1 cellular context compared by ENCODE assay signal in genomic region chr2:170712653-170713279, GRCh38.
TF ChIP-seq lines count a peak whose summit lies in the region.

No MANE protein-coding gene starts in this region.

TF ChIP-seq in HepG2, 621 proteins besides CTCF, POLR2A, EP300 and RAD21 (continued from another document and continues in another):
- TF ChIP-seq, protein P1, sequence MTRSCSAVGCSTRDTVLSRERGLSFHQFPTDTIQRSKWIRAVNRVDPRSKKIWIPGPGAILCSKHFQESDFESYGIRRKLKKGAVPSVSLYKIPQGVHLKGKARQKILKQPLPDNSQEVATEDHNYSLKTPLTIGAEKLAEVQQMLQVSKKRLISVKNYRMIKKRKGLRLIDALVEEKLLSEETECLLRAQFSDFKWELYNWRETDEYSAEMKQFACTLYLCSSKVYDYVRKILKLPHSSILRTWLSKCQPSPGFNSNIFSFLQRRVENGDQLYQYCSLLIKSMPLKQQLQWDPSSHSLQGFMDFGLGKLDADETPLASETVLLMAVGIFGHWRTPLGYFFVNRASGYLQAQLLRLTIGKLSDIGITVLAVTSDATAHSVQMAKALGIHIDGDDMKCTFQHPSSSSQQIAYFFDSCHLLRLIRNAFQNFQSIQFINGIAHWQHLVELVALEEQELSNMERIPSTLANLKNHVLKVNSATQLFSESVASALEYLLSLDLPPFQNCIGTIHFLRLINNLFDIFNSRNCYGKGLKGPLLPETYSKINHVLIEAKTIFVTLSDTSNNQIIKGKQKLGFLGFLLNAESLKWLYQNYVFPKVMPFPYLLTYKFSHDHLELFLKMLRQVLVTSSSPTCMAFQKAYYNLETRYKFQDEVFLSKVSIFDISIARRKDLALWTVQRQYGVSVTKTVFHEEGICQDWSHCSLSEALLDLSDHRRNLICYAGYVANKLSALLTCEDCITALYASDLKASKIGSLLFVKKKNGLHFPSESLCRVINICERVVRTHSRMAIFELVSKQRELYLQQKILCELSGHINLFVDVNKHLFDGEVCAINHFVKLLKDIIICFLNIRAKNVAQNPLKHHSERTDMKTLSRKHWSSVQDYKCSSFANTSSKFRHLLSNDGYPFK (CRISPR knock-in tag; IDR thresholded peaks at IDR 0.05; ENCODE audit: borderline replicate concordance), result no peak
- no peak for TF ChIP-seq ZNF678 (CRISPR knock-in tag; IDR thresholded peaks at IDR 0.05)
- TF ChIP-seq EED (CRISPR knock-in tag; IDR thresholded peaks at IDR 0.05), result no peak
- TF ChIP-seq CEBPB (IDR thresholded peaks at IDR 0.05; ENCODE audit: borderline replicate concordance, low read depth, low read length), result no peak
- no peak for TF ChIP-seq PCBP1 (IDR thresholded peaks at IDR 0.05; ENCODE audit: borderline replicate concordance, low read depth, low read length)
- no peak for TF ChIP-seq ZFP90 (CRISPR knock-in tag; IDR thresholded peaks at IDR 0.05; ENCODE audit: borderline replicate concordance)
- TF ChIP-seq ZNF567 (CRISPR knock-in tag; IDR thresholded peaks at IDR 0.05; ENCODE audit: borderline replicate concordance), result no peak
- no peak for TF ChIP-seq SP140L (CRISPR knock-in tag; IDR thresholded peaks at IDR 0.05; ENCODE audit: borderline replicate concordance)
- TF ChIP-seq SOX13 (IDR thresholded peaks at IDR 0.05), result no peak
- TF ChIP-seq SOX13 (CRISPR knock-in tag; conservative IDR thresholded peaks at IDR 0.05 in 1 of 2, IDR thresholded peaks at IDR 0.05 in 1 of 2), result no peak
- no peak for TF ChIP-seq ZNF382 (CRISPR knock-in tag; IDR thresholded peaks at IDR 0.05; ENCODE audit: borderline replicate concordance)
- no peak for TF ChIP-seq PLRG1 (conservative IDR thresholded peaks at IDR 0.05)
- TF ChIP-seq ZSCAN20 (CRISPR knock-in tag; IDR thresholded peaks at IDR 0.05; ENCODE audit: borderline replicate concordance), result no peak
- peak; percentile 96; the same call in 1 of the 2 replicates for TF ChIP-seq SSRP1 (CRISPR knock-in tag; IDR thresholded peaks at IDR 0.05)
- TF ChIP-seq, protein P2, sequence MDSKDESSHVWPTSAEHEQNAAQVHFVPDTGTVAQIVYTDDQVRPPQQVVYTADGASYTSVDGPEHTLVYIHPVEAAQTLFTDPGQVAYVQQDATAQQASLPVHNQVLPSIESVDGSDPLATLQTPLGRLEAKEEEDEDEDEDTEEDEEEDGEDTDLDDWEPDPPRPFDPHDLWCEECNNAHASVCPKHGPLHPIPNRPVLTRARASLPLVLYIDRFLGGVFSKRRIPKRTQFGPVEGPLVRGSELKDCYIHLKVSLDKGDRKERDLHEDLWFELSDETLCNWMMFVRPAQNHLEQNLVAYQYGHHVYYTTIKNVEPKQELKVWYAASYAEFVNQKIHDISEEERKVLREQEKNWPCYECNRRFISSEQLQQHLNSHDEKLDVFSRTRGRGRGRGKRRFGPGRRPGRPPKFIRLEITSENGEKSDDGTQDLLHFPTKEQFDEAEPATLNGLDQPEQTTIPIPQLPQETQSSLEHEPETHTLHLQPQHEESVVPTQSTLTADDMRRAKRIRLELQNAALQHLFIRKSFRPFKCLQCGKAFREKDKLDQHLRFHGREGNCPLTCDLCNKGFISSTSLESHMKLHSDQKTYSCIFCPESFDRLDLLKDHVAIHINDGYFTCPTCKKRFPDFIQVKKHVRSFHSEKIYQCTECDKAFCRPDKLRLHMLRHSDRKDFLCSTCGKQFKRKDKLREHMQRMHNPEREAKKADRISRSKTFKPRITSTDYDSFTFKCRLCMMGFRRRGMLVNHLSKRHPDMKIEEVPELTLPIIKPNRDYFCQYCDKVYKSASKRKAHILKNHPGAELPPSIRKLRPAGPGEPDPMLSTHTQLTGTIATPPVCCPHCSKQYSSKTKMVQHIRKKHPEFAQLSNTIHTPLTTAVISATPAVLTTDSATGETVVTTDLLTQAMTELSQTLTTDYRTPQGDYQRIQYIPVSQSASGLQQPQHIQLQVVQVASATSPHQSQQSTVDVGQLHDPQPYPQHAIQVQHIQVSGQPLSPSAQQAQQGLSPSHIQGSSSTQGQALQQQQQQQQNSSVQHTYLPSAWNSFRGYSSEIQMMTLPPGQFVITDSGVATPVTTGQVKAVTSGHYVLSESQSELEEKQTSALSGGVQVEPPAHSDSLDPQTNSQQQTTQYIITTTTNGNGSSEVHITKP (CRISPR knock-in tag; IDR thresholded peaks at IDR 0.05; ENCODE audit: low read depth), result no peak
- TF ChIP-seq, protein P3, sequence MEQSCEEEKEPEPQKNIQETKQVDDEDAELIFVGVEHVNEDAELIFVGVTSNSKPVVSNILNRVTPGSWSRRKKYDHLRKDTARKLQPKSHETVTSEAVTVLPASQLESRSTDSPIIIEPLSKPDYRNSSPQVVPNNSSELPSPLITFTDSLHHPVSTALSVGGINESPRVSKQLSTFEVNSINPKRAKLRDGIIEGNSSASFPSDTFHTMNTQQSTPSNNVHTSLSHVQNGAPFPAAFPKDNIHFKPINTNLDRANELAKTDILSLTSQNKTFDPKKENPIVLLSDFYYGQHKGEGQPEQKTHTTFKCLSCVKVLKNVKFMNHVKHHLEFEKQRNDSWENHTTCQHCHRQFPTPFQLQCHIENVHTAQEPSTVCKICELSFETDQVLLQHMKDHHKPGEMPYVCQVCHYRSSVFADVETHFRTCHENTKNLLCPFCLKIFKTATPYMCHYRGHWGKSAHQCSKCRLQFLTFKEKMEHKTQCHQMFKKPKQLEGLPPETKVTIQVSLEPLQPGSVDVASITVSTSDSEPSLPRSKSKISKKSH (CRISPR knock-in tag; IDR thresholded peaks at IDR 0.05; ENCODE audit: borderline replicate concordance), result no peak
- TF ChIP-seq ZBTB37 (CRISPR knock-in tag; IDR thresholded peaks at IDR 0.05), result no peak
- TF ChIP-seq IRF2 (CRISPR knock-in tag; IDR thresholded peaks at IDR 0.05), result no peak
- TF ChIP-seq, protein P4, sequence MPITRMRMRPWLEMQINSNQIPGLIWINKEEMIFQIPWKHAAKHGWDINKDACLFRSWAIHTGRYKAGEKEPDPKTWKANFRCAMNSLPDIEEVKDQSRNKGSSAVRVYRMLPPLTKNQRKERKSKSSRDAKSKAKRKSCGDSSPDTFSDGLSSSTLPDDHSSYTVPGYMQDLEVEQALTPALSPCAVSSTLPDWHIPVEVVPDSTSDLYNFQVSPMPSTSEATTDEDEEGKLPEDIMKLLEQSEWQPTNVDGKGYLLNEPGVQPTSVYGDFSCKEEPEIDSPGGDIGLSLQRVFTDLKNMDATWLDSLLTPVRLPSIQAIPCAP (CRISPR knock-in tag; IDR thresholded peaks at IDR 0.05; ENCODE audit: low read depth), result no peak
- no peak; the same call in 1 of the 2 replicates for TF ChIP-seq ZNF564 (CRISPR knock-in tag; IDR thresholded peaks at IDR 0.05)
- TF ChIP-seq CBX5 (CRISPR knock-in tag; IDR thresholded peaks at IDR 0.05; ENCODE audit: borderline replicate concordance), result no peak
- TF ChIP-seq MTA3 (CRISPR knock-in tag; IDR thresholded peaks at IDR 0.05), result no peak
- TF ChIP-seq ZNF253 (CRISPR knock-in tag; IDR thresholded peaks at IDR 0.05; ENCODE audit: borderline replicate concordance), result no peak
- TF ChIP-seq TMF1 (CRISPR knock-in tag; IDR thresholded peaks at IDR 0.05; ENCODE audit: low read depth), result no peak; the same call in 1 of the 2 replicates
- 0 out of 2 replicates have a peak, but pooled peaks have one; percentile 3 for TF ChIP-seq ZNF800 (CRISPR knock-in tag; IDR thresholded peaks at IDR 0.05)
- no peak for TF ChIP-seq NCOA1 (CRISPR knock-in tag; IDR thresholded peaks at IDR 0.05)
- no peak for TF ChIP-seq ZFP36L1 (CRISPR knock-in tag; IDR thresholded peaks at IDR 0.05)
- TF ChIP-seq CBX2 (IDR thresholded peaks at IDR 0.05; ENCODE audit: low read depth, low read length), result no peak
- peak; percentile 50; the same call in 1 of the 2 replicates for TF ChIP-seq CBX2 (CRISPR knock-in tag; IDR thresholded peaks at IDR 0.05; ENCODE audit: low read depth)
- TF ChIP-seq ZNF605 (CRISPR knock-in tag; IDR thresholded peaks at IDR 0.05), result peak; percentile 41
- TF ChIP-seq CENPBD1 (CRISPR knock-in tag; IDR thresholded peaks at IDR 0.05; ENCODE audit: borderline replicate concordance, low read depth), result no peak
- TF ChIP-seq GABPA (IDR thresholded peaks at IDR 0.05; ENCODE audit: low read depth, low read length), result no peak
- no peak for TF ChIP-seq GABPA (CRISPR knock-in tag; IDR thresholded peaks at IDR 0.05; ENCODE audit: low read depth)
- TF ChIP-seq HOXD1 (CRISPR knock-in tag; IDR thresholded peaks at IDR 0.05), result no peak
- peak; percentile 22 for TF ChIP-seq POLR2G (IDR thresholded peaks at IDR 0.05; ENCODE audit: low read depth, low read length)
- peak; percentile 1; the same call in 1 of the 2 replicates for TF ChIP-seq GFI1 (CRISPR knock-in tag; IDR thresholded peaks at IDR 0.05; ENCODE audit: borderline replicate concordance)
- TF ChIP-seq ZNF136 (CRISPR knock-in tag; IDR thresholded peaks at IDR 0.05; ENCODE audit: low read depth), result no peak
- no peak for TF ChIP-seq SNAI1 (CRISPR knock-in tag; IDR thresholded peaks at IDR 0.05; ENCODE audit: borderline replicate concordance)
- TF ChIP-seq ZNF816 (CRISPR knock-in tag; IDR thresholded peaks at IDR 0.05; ENCODE audit: borderline replicate concordance), result no peak
- TF ChIP-seq, protein P5, sequence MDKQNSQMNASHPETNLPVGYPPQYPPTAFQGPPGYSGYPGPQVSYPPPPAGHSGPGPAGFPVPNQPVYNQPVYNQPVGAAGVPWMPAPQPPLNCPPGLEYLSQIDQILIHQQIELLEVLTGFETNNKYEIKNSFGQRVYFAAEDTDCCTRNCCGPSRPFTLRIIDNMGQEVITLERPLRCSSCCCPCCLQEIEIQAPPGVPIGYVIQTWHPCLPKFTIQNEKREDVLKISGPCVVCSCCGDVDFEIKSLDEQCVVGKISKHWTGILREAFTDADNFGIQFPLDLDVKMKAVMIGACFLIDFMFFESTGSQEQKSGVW (CRISPR knock-in tag; IDR thresholded peaks at IDR 0.05; ENCODE audit: borderline replicate concordance), result no peak
- TF ChIP-seq, protein P6, sequence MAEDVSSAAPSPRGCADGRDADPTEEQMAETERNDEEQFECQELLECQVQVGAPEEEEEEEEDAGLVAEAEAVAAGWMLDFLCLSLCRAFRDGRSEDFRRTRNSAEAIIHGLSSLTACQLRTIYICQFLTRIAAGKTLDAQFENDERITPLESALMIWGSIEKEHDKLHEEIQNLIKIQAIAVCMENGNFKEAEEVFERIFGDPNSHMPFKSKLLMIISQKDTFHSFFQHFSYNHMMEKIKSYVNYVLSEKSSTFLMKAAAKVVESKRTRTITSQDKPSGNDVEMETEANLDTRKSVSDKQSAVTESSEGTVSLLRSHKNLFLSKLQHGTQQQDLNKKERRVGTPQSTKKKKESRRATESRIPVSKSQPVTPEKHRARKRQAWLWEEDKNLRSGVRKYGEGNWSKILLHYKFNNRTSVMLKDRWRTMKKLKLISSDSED (CRISPR knock-in tag; IDR thresholded peaks at IDR 0.05), result no peak
- 0 out of 2 replicates have a peak, but pooled peaks have one; percentile 1 for TF ChIP-seq ZNF549 (CRISPR knock-in tag; IDR thresholded peaks at IDR 0.05)
- TF ChIP-seq MZF1 (CRISPR knock-in tag; IDR thresholded peaks at IDR 0.05; ENCODE audit: borderline replicate concordance), result 0 out of 2 replicates have a peak, but pooled peaks have one; percentile 65
- no peak for TF ChIP-seq EHMT2 (IDR thresholded peaks at IDR 0.05; ENCODE audit: borderline replicate concordance, low read depth, low read length)
- no peak for TF ChIP-seq ZFAT (CRISPR knock-in tag; conservative IDR thresholded peaks at IDR 0.05)
- TF ChIP-seq KAT2B (IDR thresholded peaks at IDR 0.05; ENCODE audit: borderline replicate concordance, low read depth, low read length), result no peak
- TF ChIP-seq ZNF235 (CRISPR knock-in tag; IDR thresholded peaks at IDR 0.05; ENCODE audit: borderline replicate concordance), result no peak
- no peak for TF ChIP-seq ZSCAN25 (CRISPR knock-in tag; IDR thresholded peaks at IDR 0.05)
- TF ChIP-seq TGIF2 (CRISPR knock-in tag; IDR thresholded peaks at IDR 0.05), result no peak
- TF ChIP-seq ZSCAN31 (CRISPR knock-in tag; IDR thresholded peaks at IDR 0.05; ENCODE audit: low read depth), result 0 out of 2 replicates have a peak, but pooled peaks have one; percentile 32
- TF ChIP-seq, protein P7, sequence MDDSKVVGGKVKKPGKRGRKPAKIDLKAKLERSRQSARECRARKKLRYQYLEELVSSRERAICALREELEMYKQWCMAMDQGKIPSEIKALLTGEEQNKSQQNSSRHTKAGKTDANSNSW (CRISPR knock-in tag; IDR thresholded peaks at IDR 0.05; ENCODE audit: borderline replicate concordance), result no peak
- TF ChIP-seq MAX (IDR thresholded peaks at IDR 0.05), result peak; percentile 71
- TF ChIP-seq RFX1 (IDR thresholded peaks at IDR 0.05), result no peak
- no peak for TF ChIP-seq ZNF615 (CRISPR knock-in tag; IDR thresholded peaks at IDR 0.05; ENCODE audit: borderline replicate concordance)
- TF ChIP-seq NCOA2 (CRISPR knock-in tag; IDR thresholded peaks at IDR 0.05), result no peak
